Comparison of ENCODE assay signal across 18 cellular contexts in genomic region chr7:24959735-24960485, GRCh38. TPM values are rescaled to one million over a fixed set of nuclear protein-coding genes. Genes with fewer than 3 reads are reported as not detected.
DNase-seq lines count a peak whose midpoint lies in the region; ATAC-seq, FAIRE-seq and TF ChIP-seq lines count a peak whose summit lies in the region.
"Had no signal": no experiment of that assay in that cellular context is flagged by ENCODE, and none has a peak within 500 bp of the region (broad histone marks: within the 10 kb centered on the region; RNA-seq: fewer than 3 reads in every experiment).

No MANE protein-coding gene starts in this region.

- H3K4me3 ChIP-seq in SK-N-SH (ENCODE audit: low read depth in 2 of 2, low read length in 1 of 2) (no peak overlapping the region), transverse colon (no peak overlapping the region)
- H3K4me3 ChIP-seq: BLaER1 treated with 17β-estradiol and CSF1 and Interleukin-3, amounts not matched to agents 10 nM and 100 nM had no signal

- no peaks in the 10 kb centered on the region for H3K9me3 Mint-ChIP-seq in glutamatergic neuron (ENCODE audit: unreplicated experiment)
- H3K9me3 Mint-ChIP-seq: IgD-negative memory B cell had no signal

- H3K27ac ChIP-seq in SK-N-SH (ENCODE audit: low read depth in 2 of 2, low read length in 1 of 2) (peak overlapping the region; percentile 22 to 33; a peak in 3 of 4 replicates), transverse colon (no peak overlapping the region)
- H3K27ac ChIP-seq: BLaER1 treated with 17β-estradiol and CSF1 and Interleukin-3, amounts not matched to agents 10 nM and 100 nM had no signal

- H3K36me3 ChIP-seq in SK-N-SH (replicated peaks in 1 of 2; ENCODE audit: control insufficient read depth in 1 of 2, insufficient read depth in 2 of 2, low read length in 1 of 2) (no peaks in the 10 kb centered on the region), transverse colon (no peaks in the 10 kb centered on the region)

- no peaks in the 10 kb centered on the region for H3K9me2 ChIP-seq in SK-N-SH

- no peaks in the 10 kb centered on the region for H4K20me1 ChIP-seq in SK-N-SH (ENCODE audit: insufficient read depth)
- H4K20me1 ChIP-seq: BLaER1 treated with 17β-estradiol and CSF1 and Interleukin-3, amounts not matched to agents 10 nM and 100 nM had no signal

- TF ChIP-seq CTCF in SK-N-SH (IDR thresholded peaks at IDR 0.05) = no peak
- TF ChIP-seq CTCF in glutamatergic neuron (IDR thresholded peaks at IDR 0.05; ENCODE audit: partially characterized antibody, unreplicated experiment) = no peak
- no peak for TF ChIP-seq CTCF in transverse colon (IDR thresholded peaks at IDR 0.05)

- H3K9me3 ChIP-seq in SK-N-SH (no peaks in the 10 kb centered on the region), transverse colon (no peaks in the 10 kb centered on the region)

- TF ChIP-seq POLR2A in transverse colon (IDR thresholded peaks at IDR 0.05) = no peak

- peaks cover 97% of the 10 kb centered on the region for H3K79me2 ChIP-seq in SK-N-SH (ENCODE audit: insufficient read depth)

- in situ Hi-C loops in transverse colon (cut with MboI; ENCODE audit: low pct_ligation_motif_present in 1 of 4, low pct_unique_long_range_greater_than_20kb in 1 of 4, low sequenced_read_pairs in 3 of 4) = no loop called here

- peaks cover 13 to 16% of the 10 kb centered on the region in 2 experiments for H3K4me1 ChIP-seq in SK-N-SH (ENCODE audit: control insufficient read depth in 1 of 2, insufficient read depth in 2 of 2, low read depth in 1 of 2, low read length in 1 of 2)
- H3K4me1 ChIP-seq in transverse colon = no peaks in the 10 kb centered on the region

- no peak for TF ChIP-seq RAD21 in SK-N-SH (IDR thresholded peaks at IDR 0.05; ENCODE audit: low read length)

- POLR2A ChIA-PET in SK-N-SH (lab: Yijun Ruan, JAX) = no interaction called here

- no peak overlapping the region; the same call in 1 of the 2 replicates for H3K4me2 ChIP-seq in SK-N-SH

- H3K27me3 Mint-ChIP-seq in glutamatergic neuron (ENCODE audit: unreplicated experiment) = no peaks in the 10 kb centered on the region
- H3K27me3 Mint-ChIP-seq: IgD-negative memory B cell had no signal

- H3K27me3 ChIP-seq in SK-N-SH (ENCODE audit: insufficient read depth) = no peaks in the 10 kb centered on the region
- H3K27me3 ChIP-seq in transverse colon = no peaks in the 10 kb centered on the region
- H3K27me3 ChIP-seq: BLaER1 treated with 17β-estradiol and CSF1 and Interleukin-3, amounts not matched to agents 10 nM and 100 nM had no signal

- intact Hi-C loops in transverse colon (cut with DNase I; ENCODE audit: low total_unique reads) = loop anchor here (5.0 kb wide), 1 partner anchor 478 kb away; no protein-coding TSS in a partner anchor

- H3F3A ChIP-seq in SK-N-SH (replicated peaks; ENCODE audit: insufficient read depth) = peaks cover 6% of the 10 kb centered on the region

- CTCF ChIA-PET in SK-N-SH (lab: Yijun Ruan, JAX) = interaction anchor here (0.9 to 1.5 kb wide), 6 partner anchors 13 to 141 kb away, joined by 3 to 4 read pairs (median 3); partner anchors contain the start of gene OSBPL3

- H3K4me3 Mint-ChIP-seq in glutamatergic neuron (ENCODE audit: unreplicated experiment) = no peak overlapping the region
- H3K4me3 Mint-ChIP-seq: IgD-negative memory B cell had no signal

- no peak overlapping the region; the same call in 1 of the 2 replicates for H3K9ac ChIP-seq in SK-N-SH
- H3K9ac ChIP-seq: BLaER1 treated with 17β-estradiol and CSF1 and Interleukin-3, amounts not matched to agents 10 nM and 100 nM had no signal

- no peak overlapping the region for H2AFZ ChIP-seq in SK-N-SH (ENCODE audit: low read depth)

- H3K27ac Mint-ChIP-seq in glutamatergic neuron (ENCODE audit: unreplicated experiment) = peak overlapping the region; percentile 18

- peak; percentile 71 for FAIRE-seq in GM19239 (lab: Jason Lieb, UNC)

- 80% methylated on average over 6 of the region's 6 CpGs for WGBS in SK-N-SH (ENCODE audit: low lambda C conversion rate)
- 90 to 98% methylated on average over 6 of the region's 6 CpGs for WGBS in transverse colon (ENCODE audit: low coverage in 1 of 2), 2 donors

- H3K4me1 Mint-ChIP-seq in glutamatergic neuron (ENCODE audit: low read depth, unreplicated experiment) = peaks cover 37% of the 10 kb centered on the region

- ATAC-seq in GM18517 (IDR thresholded peaks at IDR 0.05; ENCODE audit: unreplicated experiment) = no peak
- ATAC-seq: HCT116, PC-3 had no signal

- peaks cover 7% of the 10 kb centered on the region for H3K36me3 Mint-ChIP-seq in glutamatergic neuron (ENCODE audit: unreplicated experiment)

- peak in 1 of 2 experiments; percentile 34; a peak in 1 of 4 replicates for TF ChIP-seq EP300 in SK-N-SH (IDR thresholded peaks at IDR 0.05; ENCODE audit: borderline replicate concordance in 1 of 2, low read depth in 1 of 2, low read length in 1 of 2)
- TF ChIP-seq EP300 in transverse colon (IDR thresholded peaks at IDR 0.05; ENCODE audit: low read depth) = no peak

- DNase-seq in EH (ENCODE audit: low read depth) (peak; percentile 38), GM19239 (ENCODE audit: insufficient read length, low spot score) (no peak), SK-N-SH (no peak), glutamatergic neuron (no peak), OCI-M2 (lab: John Stamatoyannopoulos, UW; ENCODE audit: unreplicated experiment) (no peak), transverse colon (no peak)
- DNase-seq: DMS 273 treated with DMSO at 0.1 percent for 48 hours; NCI-H1092; NCI-H1694; NCI-H2107; NCI-H226; NCI-H526; NK-92 treated with Interleukin-12 subunit alpha and Interleukin-12 subunit beta, amount 100 ng/mL, for 24 hours; PC-3 had no signal

TF ChIP-seq in SK-N-SH, 30 proteins besides CTCF, POLR2A, EP300 and RAD21:
- TF ChIP-seq USF2 (IDR thresholded peaks at IDR 0.05; ENCODE audit: borderline replicate concordance, low read depth, low read length) (no peak), NRF1 (IDR thresholded peaks at IDR 0.05; ENCODE audit: low read depth, low read length) (no peak), FOSL2 (IDR thresholded peaks at IDR 0.05; ENCODE audit: borderline replicate concordance, low read depth) (peak; percentile 56; the same call in 1 of the 2 replicates), RXRA (IDR thresholded peaks at IDR 0.05; ENCODE audit: borderline replicate concordance, low read depth) (peak; percentile 53; the same call in 1 of the 2 replicates), JUND (IDR thresholded peaks at IDR 0.05) (peak; percentile 60), MEF2A (IDR thresholded peaks at IDR 0.05; ENCODE audit: borderline replicate concordance, low read depth) (peak; percentile 67; the same call in 1 of the 2 replicates), USF1 (IDR thresholded peaks at IDR 0.05; ENCODE audit: borderline replicate concordance, low read depth) (no peak)

RNA-seq across cellular contexts. Expression of gene OSBPL3, which starts 20.1 kb away (rescaled TPM):
- 22.6 and 23.2 TPM in 2 replicates for polyA plus RNA-seq in SK-N-SH (2012; rRNA removed)
- polyA plus RNA-seq in SK-N-SH (2012; cell fraction: cytosol; rRNA removed) = 19.3 and 20.5 TPM in 2 replicates
- polyA plus RNA-seq in SK-N-SH (2012; cell fraction: nucleus; rRNA removed) = 53.0 and 90.2 TPM in 2 replicates
- 37.5 TPM for total RNA-seq in glutamatergic neuron (ENCODE audit: unreplicated experiment)
- 10 to 100 TPM in 1 of 4 donors, 1 to 10 TPM in 3; 6.7 to 20.6 (median 8.0) TPM for total RNA-seq in transverse colon

Comparison
In these comparisons a context has a peak if more than half of its experiments do, and no peak if none do; other contexts are left out.
1. H3K27ac ChIP-seq: peak in SK-N-SH (2 of 2); none in transverse colon (0 of 4).